8 cellular contexts compared by ENCODE assay signal in the genomic region with DNA sequence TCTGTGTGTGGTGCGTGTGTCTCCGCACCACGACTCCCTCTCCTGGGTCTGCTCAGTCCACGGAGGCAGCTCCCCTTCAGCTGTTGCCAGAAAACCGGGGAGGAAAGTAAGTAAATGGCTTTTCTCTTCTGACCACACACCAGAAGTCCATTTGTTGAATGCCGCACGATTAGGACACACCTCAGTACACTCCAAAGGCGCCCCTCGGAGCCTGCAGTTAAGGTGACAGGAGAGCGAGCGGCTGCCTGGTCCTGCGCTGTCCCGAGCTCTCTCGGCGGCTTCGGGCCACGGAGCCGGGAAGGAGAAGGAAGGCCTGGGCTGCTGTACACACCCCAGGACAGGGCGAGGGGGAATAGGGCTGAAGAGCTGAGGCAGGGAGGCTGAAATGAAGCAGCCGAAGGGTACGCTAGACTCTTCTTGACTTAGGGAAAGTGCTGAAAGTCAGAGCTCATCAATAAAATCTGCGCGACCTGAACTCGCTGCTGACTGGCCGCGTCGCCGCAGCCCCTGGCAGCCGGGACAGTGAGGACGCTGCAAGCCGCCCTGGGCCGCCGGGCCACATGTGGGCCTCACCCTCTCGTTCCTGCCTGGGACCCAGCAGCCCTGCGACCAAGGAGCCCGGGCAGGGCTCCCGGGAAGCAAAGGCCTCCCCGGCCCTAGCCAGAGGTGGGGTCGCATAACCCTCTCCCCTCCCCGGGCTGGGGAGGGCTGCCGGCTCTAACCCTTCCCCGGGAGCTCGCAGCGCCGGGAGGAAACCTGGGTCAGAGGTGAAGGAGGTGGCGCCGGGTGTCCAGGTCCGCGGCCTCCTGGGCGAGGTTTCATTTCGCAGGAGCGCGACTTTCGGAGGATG. TPM values are rescaled to one million over a fixed set of nuclear protein-coding genes. Genes with fewer than 3 reads are reported as not detected.
DNase-seq lines count a peak whose midpoint lies in the region; ATAC-seq and TF ChIP-seq lines count a peak whose summit lies in the region.

No MANE protein-coding gene starts in this region.

- H3K27me3 ChIP-seq in Caco-2 (replicated peaks; ENCODE audit: control insufficient read depth, insufficient read depth, low read length) (peaks cover 28% of the 10 kb centered on the region), ectodermal cell (ENCODE audit: control insufficient read depth, insufficient read depth, low read length, poor library complexity, severe bottlenecking) (peaks cover 100% of the 10 kb centered on the region)

- peaks cover 35% of the 10 kb centered on the region for H3K4me1 ChIP-seq in Caco-2
- H3K4me1 ChIP-seq in ectodermal cell (ENCODE audit: control insufficient read depth, insufficient read depth, low read length) = peaks cover 50% of the 10 kb centered on the region

- H3K9me3 ChIP-seq in Caco-2 (no peaks in the 10 kb centered on the region), ectodermal cell (ENCODE audit: control insufficient read depth, low read length) (no peaks in the 10 kb centered on the region)

- H3K4me3 ChIP-seq in Caco-2 (ENCODE audit: low read depth, low read length) (0 out of 2 replicates have a peak overlapping the region, but pooled peaks have one; percentile 7), ectodermal cell (ENCODE audit: insufficient read depth, low read depth, low read length) (peak overlapping the region; percentile 67)

- no peaks in the 10 kb centered on the region for H3K9me3 Mint-ChIP-seq in Caco-2 (ENCODE audit: unreplicated experiment)
- H3K9me3 Mint-ChIP-seq in nephron progenitor cell = peaks cover 5% of the 10 kb centered on the region

- 1% methylated on average over 54 of the region's 54 CpGs for WGBS in ectodermal cell, 2 experiments

- H3K36me3 Mint-ChIP-seq in Caco-2 (ENCODE audit: insufficient read depth, unreplicated experiment) (peaks cover 16% of the 10 kb centered on the region), nephron progenitor cell (ENCODE audit: low read depth) (no peaks in the 10 kb centered on the region)

- no TSS peak for BruUV-seq in Caco-2 (replicated peaks; lab: Mats Ljungman, UMichigan)

- H3K27me3 Mint-ChIP-seq in Caco-2 (ENCODE audit: insufficient read depth, unreplicated experiment) (peaks cover 45% of the 10 kb centered on the region), nephron progenitor cell (ENCODE audit: low read depth, poor library complexity) (no peaks in the 10 kb centered on the region)

- DNase-seq in Caco-2 (no peak), NCI-H2171 (lab: John Stamatoyannopoulos, UW) (peak; percentile 54), nephron progenitor cell (peak; percentile 54), DMS153 treated with DMSO at 0.1 percent for 48 hours (lab: John Stamatoyannopoulos, UW; ENCODE audit: unreplicated experiment) (no peak)

- H3K4me1 Mint-ChIP-seq in Caco-2 (ENCODE audit: low read depth, unreplicated experiment) (peaks cover 27% of the 10 kb centered on the region), nephron progenitor cell (peaks cover 49% of the 10 kb centered on the region)

- H3K27ac ChIP-seq in ectodermal cell (ENCODE audit: insufficient read depth, low read depth, low read length, poor library complexity, severe bottlenecking) = no peak overlapping the region

- intact Hi-C loops in Caco-2 (cut with micrococcal nuclease; ENCODE audit: unreplicated experiment) = loop anchor here (10.0 kb wide), 2 partner anchors 308 to 772 kb away; a partner anchor contains a TSS

- H3K27ac Mint-ChIP-seq in Caco-2 (ENCODE audit: unreplicated experiment) (no peak overlapping the region), nephron progenitor cell (no peak overlapping the region)

- H3K36me3 ChIP-seq in Caco-2 (ENCODE audit: control insufficient read depth, insufficient read depth, low read length) = no peaks in the 10 kb centered on the region
- no peaks in the 10 kb centered on the region for H3K36me3 ChIP-seq in ectodermal cell (ENCODE audit: control insufficient read depth, insufficient read depth, low read length)

- POLR2A ChIA-PET in Caco-2 (lab: Charles Lee) = interaction anchor here (0.5 to 0.7 kb wide), 2 partner anchors 39 to 282 kb away, joined by 3 read pairs; no protein-coding TSS in a partner anchor

- TF ChIP-seq CTCF in Caco-2 (IDR thresholded peaks at IDR 0.05; ENCODE audit: insufficient read depth in 1 of 2, low read depth in 1 of 2, low read length in 1 of 2, severe bottlenecking in 1 of 2, unreplicated experiment in 1 of 2) (no peak), nephron progenitor cell (IDR thresholded peaks at IDR 0.05) (no peak)

- H3K4me3 Mint-ChIP-seq in Caco-2 (ENCODE audit: unreplicated experiment) (peak overlapping the region; percentile 88), nephron progenitor cell (peak overlapping the region; percentile 70)

- ATAC-seq in GM18519 (IDR thresholded peaks at IDR 0.05; ENCODE audit: low FRiP score, unreplicated experiment) (no peak), GM19328 (IDR thresholded peaks at IDR 0.05; ENCODE audit: unreplicated experiment) (no peak), HG02588 (IDR thresholded peaks at IDR 0.05; ENCODE audit: unreplicated experiment) (no peak)

- CTCF ChIA-PET in Caco-2 (lab: Charles Lee) = interaction anchor here (0.5 kb wide), 1 partner anchor 575 kb away, joined by 3 read pairs; no protein-coding TSS in a partner anchor

RNA-seq across cellular contexts. Expression of a gene that starts 1.5 kb away (rescaled TPM):
- total RNA-seq in Caco-2 (2022) = 0.43 and 0.74 TPM in 2 replicates
- 114 TPM for polyA plus RNA-seq in ectodermal cell (2013, experiment 1 of 4)
- 182 TPM for polyA plus RNA-seq in ectodermal cell (2013, experiment 2 of 4)
- polyA plus RNA-seq in ectodermal cell (2013, experiment 3 of 4) = 124 TPM
- 170 TPM for polyA plus RNA-seq in ectodermal cell (2013, experiment 4 of 4)

Comparison
In these comparisons a context has a peak if more than half of its experiments do, and no peak if none do; other contexts are left out.
1. DNase-seq: peak in NCI-H2171 (single experiment) and nephron progenitor cell (single experiment); none in Caco-2 (0 of 2) and DMS153 treated with DMSO at 0.1 percent for 48 hours (single experiment).